ENCODE assay signal across 1 cellular context in genomic region chr16:22027633-22028032, GRCh38.
TF ChIP-seq lines count a peak whose summit lies in the region.

No MANE protein-coding gene starts in this region.

TF ChIP-seq in SK-N-SH treated with all-trans-retinoic acid at 6 μM for 48 hours, 23 proteins besides CTCF, POLR2A, EP300 and RAD21:
- TF ChIP-seq ZNF70 (CRISPR knock-in tag; IDR thresholded peaks at IDR 0.05), result no peak
- no peak for TF ChIP-seq SNAI2 (CRISPR knock-in tag; IDR thresholded peaks at IDR 0.05)
- TF ChIP-seq ZFP30 (CRISPR knock-in tag; IDR thresholded peaks at IDR 0.05), result no peak
- TF ChIP-seq CREB5 (CRISPR knock-in tag; IDR thresholded peaks at IDR 0.05; ENCODE audit: low read depth), result no peak
- TF ChIP-seq ZC3H10 (CRISPR knock-in tag; IDR thresholded peaks at IDR 0.05), result no peak
- no peak for TF ChIP-seq ZNF565 (CRISPR knock-in tag; conservative IDR thresholded peaks at IDR 0.05; ENCODE audit: low read depth)
